ENCODE assay signal across 16 cellular contexts in the genomic region with DNA sequence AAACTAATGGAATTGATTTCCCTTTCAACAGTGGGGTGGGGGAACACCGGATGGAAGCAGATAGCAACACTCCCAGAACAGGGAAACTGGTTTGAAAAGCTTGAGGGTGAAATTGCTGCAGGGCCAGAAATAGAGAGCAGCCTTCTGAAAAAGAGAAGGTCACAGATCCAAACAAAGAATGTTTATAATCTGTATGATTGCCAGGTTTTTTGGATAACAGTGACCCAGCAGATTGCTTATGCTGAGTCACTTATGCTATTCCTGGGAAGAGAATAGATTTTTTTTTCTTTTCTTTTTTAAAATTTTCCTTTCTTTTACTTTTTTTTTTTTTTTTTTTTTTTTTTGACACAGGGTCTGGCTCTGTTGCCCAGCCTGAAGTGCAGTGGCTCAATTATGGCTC.
"Had no signal": no experiment of that assay in that cellular context is flagged by ENCODE, and none has a peak within 500 bp of the region (broad histone marks: within the 10 kb centered on the region; RNA-seq: fewer than 3 reads in every experiment).

No MANE protein-coding gene starts in this region.

- H3K9me3 ChIP-seq: neutrophil, tibial nerve, vagina had no signal

- H3K27me3 ChIP-seq: neutrophil, tibial nerve, vagina had no signal

- H3K27ac ChIP-seq: neutrophil, tibial nerve, vagina had no signal

- H3K4me2 ChIP-seq: smooth muscle cell had no signal

- H3K36me3 ChIP-seq: neutrophil, tibial nerve, vagina had no signal

- H3K4me3 ChIP-seq: lung, smooth muscle cell, tibial nerve, vagina had no signal

- H3K4me1 ChIP-seq: tibial nerve, vagina had no signal

- DNase-seq: activated CD4-positive, alpha-beta T cell treated with anti-CD3 and anti-CD28 coated beads, Interleukin-2, amount 10 ng/mL, durations not matched to agents 7 days and 5 days; activated CD4-positive, CD25-positive, alpha-beta regulatory T cell; activated CD8-positive, alpha-beta memory T cell treated with anti-CD3 and anti-CD28 coated beads for 24 hours; activated naive CD4-positive, alpha-beta T cell treated with anti-CD3 and anti-CD28 coated beads for 36 hours; central memory CD4-positive, alpha-beta T cell; cortex of kidney; effector memory CD4-positive, alpha-beta T cell; head of caudate nucleus; left colon; naive thymus-derived CD4-positive, alpha-beta T cell; right cardiac atrium had no signal
